Comparison of ENCODE assay signal across 8 cellular contexts in genomic region chr15:39429898-39430357, GRCh38.
A peak's percentile ranks its signal among the peaks of the same experiment; 100 is the strongest.
DNase-seq lines count a peak whose midpoint lies in the region; ATAC-seq and TF ChIP-seq lines count a peak whose summit lies in the region.

No MANE protein-coding gene starts in this region.

- DNase-seq in AG20443 (ENCODE audit: low spot score) = peak; percentile 68
- DNase-seq in GM20000 (ENCODE audit: low spot score) = peak; percentile 28
- DNase-seq in NCI-H2029 treated with DMSO at 0.1 percent for 48 hours (lab: John Stamatoyannopoulos, UW) = peak; percentile 3
- peak; percentile 98 for DNase-seq in glomerular endothelial cell (ENCODE audit: extremely low read depth, low read depth, low spot score)
- DNase-seq in amygdala (lab: John Stamatoyannopoulos, UW) = no peak
- no peak for DNase-seq in pons (ENCODE audit: low spot score)
- DNase-seq in GM19238 (ENCODE audit: insufficient read length, low spot score) = no peak

- no peak for ATAC-seq in GM21526 (IDR thresholded peaks at IDR 0.05; ENCODE audit: low FRiP score, unreplicated experiment)

- TF ChIP-seq CTCF in GM20000 (IDR thresholded peaks at IDR 0.05; ENCODE audit: extremely low read depth, missing control alignments) = no peak

Comparison
In these comparisons a context has a peak if more than half of its experiments do, and no peak if none do; other contexts are left out.
1. DNase-seq: peak in AG20443 (single experiment), GM20000 (single experiment), NCI-H2029 treated with DMSO at 0.1 percent for 48 hours (single experiment) and glomerular endothelial cell (single experiment); none in amygdala (0 of 56), pons (single experiment) and GM19238 (single experiment).